In the genomic region with DNA sequence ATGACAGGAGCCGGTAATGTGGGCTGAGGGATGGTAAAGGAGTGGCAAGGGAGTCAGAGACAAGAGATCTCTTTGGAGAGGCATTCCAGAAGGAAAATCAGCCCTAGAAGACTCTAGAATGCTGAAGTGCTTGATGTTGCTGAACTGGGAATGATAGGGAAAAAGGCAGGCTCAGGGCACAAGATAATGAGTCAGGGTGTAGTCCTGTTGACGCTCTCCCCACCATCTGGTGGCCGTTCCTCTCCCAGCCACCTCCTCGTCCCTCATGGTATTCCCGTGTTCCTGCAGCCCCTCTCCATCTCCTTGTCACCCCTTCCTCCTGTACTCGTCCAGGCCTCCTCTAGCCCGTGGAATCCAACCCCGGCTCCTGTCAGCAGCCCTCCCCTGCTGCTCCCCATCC, we compare ENCODE assay signal across 12 cellular contexts. TPM values are rescaled to one million over a fixed set of nuclear protein-coding genes. Genes with fewer than 3 reads are reported as not detected.
DNase-seq lines count a peak whose midpoint lies in the region; ATAC-seq and TF ChIP-seq lines count a peak whose summit lies in the region.
"Had no signal": no experiment of that assay in that cellular context is flagged by ENCODE, and none has a peak within 500 bp of the region (broad histone marks: within the 10 kb centered on the region; RNA-seq: fewer than 3 reads in every experiment).

No MANE protein-coding gene starts in this region.

- CTCF ChIA-PET in AG04449 (lab: Yijun Ruan, JAX) (interaction anchor here (1.4 to 4.3 kb wide), 7 partner anchors 9 to 60 kb away, joined by 3 to 17 read pairs (median 9); a partner anchor contains a TSS), activated B cell treated with CpG ODN at 0.5 μM for 24 hours (lab: Charles Lee) (interaction anchor here (1.2 to 1.3 kb wide), 2 partner anchors 11 to 37 kb away, joined by 3 read pairs; a partner anchor contains a TSS)

- H3K4me1 ChIP-seq in DOHH2 (ENCODE audit: control insufficient read depth, low read length), result peaks cover 28% of the 10 kb centered on the region

- H3K9me3 Mint-ChIP-seq in activated B cell treated with CpG ODN at 0.5 μM for 24 hours (no peaks in the 10 kb centered on the region), memory B cell (no peaks in the 10 kb centered on the region)

- no peaks in the 10 kb centered on the region; the same call in 1 of the 2 replicates for H3F3A ChIP-seq in DOHH2 (ENCODE audit: control insufficient read depth, insufficient read depth)

- intact Hi-C loops in activated B cell treated with CpG ODN at 0.5 μM for 24 hours (cut with micrococcal nuclease) (no loop called here), cardiac septum (cut with DNase I) (no loop called here)

- H3K4me2 ChIP-seq in DOHH2 (ENCODE audit: low read length), result peak overlapping the region; percentile 51

- H3K4me1 Mint-ChIP-seq in activated B cell treated with CpG ODN at 0.5 μM for 24 hours, result peaks cover 9% of the 10 kb centered on the region
- H3K4me1 Mint-ChIP-seq in memory B cell, result peaks cover 4% of the 10 kb centered on the region

- peaks cover 6% of the 10 kb centered on the region; the same call in 1 of the 2 replicates for H3K36me3 ChIP-seq in DOHH2 (ENCODE audit: control insufficient read depth, low read length)

- ATAC-seq in activated B cell treated with CpG ODN at 0.5 μM for 24 hours (ENCODE audit: low read depth) (no peak), memory B cell (ENCODE audit: low read depth) (no peak), GM19455 (IDR thresholded peaks at IDR 0.05; ENCODE audit: unreplicated experiment) (no peak), GM18505 (IDR thresholded peaks at IDR 0.05; ENCODE audit: unreplicated experiment) (no peak)

- H3K4me3 Mint-ChIP-seq in activated B cell treated with CpG ODN at 0.5 μM for 24 hours (peak overlapping the region; percentile 53), memory B cell (peak overlapping the region; percentile 44)

- no peak overlapping the region for H3K27ac ChIP-seq in DOHH2 (ENCODE audit: low read depth, low read length)

- no peaks in the 10 kb centered on the region for H3K27me3 ChIP-seq in DOHH2 (ENCODE audit: control insufficient read depth, low read length)

- H3K79me2 ChIP-seq in DOHH2 (ENCODE audit: control insufficient read depth, low read length), result peaks cover 15% of the 10 kb centered on the region

- H3K4me3 ChIP-seq in AG04449 (ENCODE audit: low read depth, low read length), result peak overlapping the region; percentile 9
- H3K4me3 ChIP-seq in DOHH2 (ENCODE audit: low read length), result peak overlapping the region; percentile 20; the same call in 1 of the 2 replicates

- H4K20me1 ChIP-seq in DOHH2 (ENCODE audit: control insufficient read depth, insufficient read depth, low read depth, low read length), result no peaks in the 10 kb centered on the region

- H3K36me3 Mint-ChIP-seq in activated B cell treated with CpG ODN at 0.5 μM for 24 hours (ENCODE audit: low read depth) (no peaks in the 10 kb centered on the region), memory B cell (no peaks in the 10 kb centered on the region)

- H3K9me3 ChIP-seq in DOHH2 (ENCODE audit: control insufficient read depth, insufficient read depth, low read length), result no peaks in the 10 kb centered on the region

- POLR2A ChIA-PET in AG04449 (lab: Yijun Ruan, JAX), result interaction anchor here (0.8 to 2.5 kb wide), 3 partner anchors 11 to 264 kb away, joined by 3 to 36 read pairs (median 11); a partner anchor contains a TSS
- POLR2A ChIA-PET in activated B cell treated with CpG ODN at 0.5 μM for 24 hours (lab: Charles Lee), result interaction anchor here (1.4 kb wide), 2 partner anchors 11 to 30 kb away, joined by 3 to 8 read pairs; a partner anchor contains a TSS

- TF ChIP-seq POLR2A in GM18505 (IDR thresholded peaks at IDR 0.05; ENCODE audit: borderline replicate concordance, extremely low read depth, insufficient read depth, insufficient read length), result no peak

- TF ChIP-seq CTCF in AG04449 (IDR thresholded peaks at IDR 0.05; ENCODE audit: insufficient read depth, low read length, missing control alignments), result peak; percentile 3
- no peak for TF ChIP-seq CTCF in DOHH2 (IDR thresholded peaks at IDR 0.05; ENCODE audit: low read depth, low read length, poor library complexity, severe bottlenecking)
- TF ChIP-seq CTCF in activated B cell treated with CpG ODN at 0.5 μM for 24 hours (IDR thresholded peaks at IDR 0.05), result no peak

- H3K27me3 Mint-ChIP-seq in activated B cell treated with CpG ODN at 0.5 μM for 24 hours (no peaks in the 10 kb centered on the region), memory B cell (peaks cover 2% of the 10 kb centered on the region)

- DNase-seq in AG04449 (ENCODE audit: low read depth, low spot score), result no peak
- no peak for DNase-seq in activated B cell treated with CpG ODN at 0.5 μM for 24 hours
- no peak for DNase-seq in memory B cell (ENCODE audit: low spot score in 2 of 2)
- DNase-seq in activated gamma-delta T cell (lab: John Stamatoyannopoulos, UW), result no peak
- no peak for DNase-seq in cardiac septum (ENCODE audit: low spot score)
- DNase-seq: kidney, NCI-H2107, occipital lobe had no signal

- H3K9me2 ChIP-seq in DOHH2 (replicated peaks; ENCODE audit: control insufficient read depth, low read length), result no peaks in the 10 kb centered on the region

- peak overlapping the region; percentile 53 for H3K27ac Mint-ChIP-seq in activated B cell treated with CpG ODN at 0.5 μM for 24 hours
- H3K27ac Mint-ChIP-seq in memory B cell, result no peak overlapping the region

RNA-seq across cellular contexts. Expression of a gene that starts 11.1 kb away (rescaled TPM):
- total RNA-seq in activated B cell treated with CpG ODN at 0.5 μM for 24 hours (611 and 613 TPM in 2 replicates), cardiac septum (3,068 TPM)

RNA-seq across cellular contexts. Expression of a gene that starts 21.3 kb away (rescaled TPM):
- 124 and 131 TPM in 2 replicates for total RNA-seq in activated B cell treated with CpG ODN at 0.5 μM for 24 hours
- 44.1 TPM for total RNA-seq in cardiac septum

RNA-seq across cellular contexts. Expression of a gene that starts 23.4 kb away (rescaled TPM):
- total RNA-seq in activated B cell treated with CpG ODN at 0.5 μM for 24 hours (not detected in 2 replicates), cardiac septum (not detected)
- total RNA-seq: Daoy, kidney had no signal

RNA-seq across cellular contexts. Expression of a gene that starts 31.5 kb away (rescaled TPM):
- total RNA-seq in activated B cell treated with CpG ODN at 0.5 μM for 24 hours, result not detected in 2 replicates
- not detected for total RNA-seq in cardiac septum
- total RNA-seq: Daoy, kidney, occipital lobe had no signal

RNA-seq across cellular contexts. Expression of a gene that starts 37.3 kb away (rescaled TPM):
- total RNA-seq in activated B cell treated with CpG ODN at 0.5 μM for 24 hours (2.3 TPM in 2 replicates), cardiac septum (0.57 TPM)
- total RNA-seq: Daoy had no signal
